8 cellular contexts compared by ENCODE assay signal in the genomic region with DNA sequence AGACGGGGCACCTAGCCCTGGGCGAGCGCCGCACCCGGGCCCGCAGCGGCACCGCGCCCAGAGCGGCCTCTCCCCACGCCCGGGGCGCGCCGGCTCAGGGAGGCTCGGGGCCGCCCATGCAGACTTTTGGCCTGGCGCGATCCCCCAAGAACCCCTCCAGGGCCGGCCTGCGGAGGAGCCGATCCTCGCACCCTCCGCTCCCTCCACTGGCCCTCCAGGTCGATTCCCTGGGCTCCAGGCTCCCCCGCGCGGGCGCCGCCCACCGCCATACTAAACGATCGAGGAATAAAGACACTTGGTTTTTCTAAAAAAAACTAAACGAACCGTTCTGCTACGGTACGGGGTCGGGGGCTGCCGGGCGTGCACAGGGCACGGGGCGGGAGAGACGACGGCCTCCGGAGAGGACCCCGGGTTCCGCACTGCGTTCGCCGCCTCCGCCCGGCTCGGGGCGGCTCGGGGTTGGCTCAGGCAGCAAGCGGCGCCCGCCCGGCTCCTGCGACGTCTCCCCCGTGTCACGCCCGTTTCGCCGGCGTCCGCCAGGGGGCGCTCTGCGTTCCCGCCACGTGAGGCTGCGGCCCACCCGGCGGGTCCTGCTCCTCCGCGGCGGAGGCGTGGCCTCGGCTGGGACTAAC. TPM values are rescaled to one million over a fixed set of nuclear protein-coding genes. Genes with fewer than 3 reads are reported as not detected.
DNase-seq lines count a peak whose midpoint lies in the region; ATAC-seq and TF ChIP-seq lines count a peak whose summit lies in the region.

No MANE protein-coding gene starts in this region.

- H2AFZ ChIP-seq in OCI-LY3 (ENCODE audit: low read depth, low read length), result 0 out of 2 replicates have a peak overlapping the region, but pooled peaks have one; percentile 27

- H3K79me2 ChIP-seq in OCI-LY3 (ENCODE audit: low read length), result no peaks in the 10 kb centered on the region

- TF ChIP-seq CTCF in OCI-LY3 (IDR thresholded peaks at IDR 0.05; ENCODE audit: low read depth, low read length) (peak; percentile 57), epithelial cell of esophagus (IDR thresholded peaks at IDR 0.05; ENCODE audit: insufficient read depth, low read depth, low read length, missing control alignments) (peak; percentile 49), mucosa of descending colon (IDR thresholded peaks at IDR 0.05) (peak; percentile 97)

- no peaks in the 10 kb centered on the region for H3K27me3 ChIP-seq in OCI-LY3 (ENCODE audit: low read depth, low read length)

- peak overlapping the region; percentile 96 for H3K4me2 ChIP-seq in OCI-LY3 (ENCODE audit: low read length)

- H3K9me3 ChIP-seq in OCI-LY3 (ENCODE audit: insufficient read depth, low read length) (no peaks in the 10 kb centered on the region), mucosa of descending colon (no peaks in the 10 kb centered on the region)

- H3K9ac ChIP-seq in OCI-LY3 (ENCODE audit: low read length), result peak overlapping the region; percentile 70

- H4K20me1 ChIP-seq in OCI-LY3 (ENCODE audit: insufficient read depth, low read length), result no peaks in the 10 kb centered on the region

- DNase-seq in DMS114 treated with DMSO at 0.1 percent for 48 hours (lab: John Stamatoyannopoulos, UW; ENCODE audit: unreplicated experiment) (peak; percentile 77), HuH-7 (ENCODE audit: low spot score) (peak; percentile 94), activated T-cell treated with anti-CD3 and anti-CD28 coated beads for 24 hours (ENCODE audit: low read depth) (peak; percentile 99), epithelial cell of esophagus (ENCODE audit: low read depth) (peak; percentile 93), mucosa of descending colon (peak; percentile 95 to 98 (median 96))
- DNase-seq in stimulated activated CD8-positive, alpha-beta memory T cell treated with anti-CD3 and anti-CD28 coated beads, Interleukin-4, amount 100 ng/mL, for 1 hour (ENCODE audit: low read depth in 2 of 2, low spot score in 1 of 2), result peak; percentile 93 to 97

- peak overlapping the region; percentile 14; the same call in 1 of the 2 replicates for H3K27ac ChIP-seq in OCI-LY3 (ENCODE audit: low read length)

- H3K4me3 ChIP-seq in OCI-LY3 (ENCODE audit: low read length) (peak overlapping the region; percentile 82), epithelial cell of esophagus (ENCODE audit: low read length) (peak overlapping the region; percentile 57), mucosa of descending colon (peak overlapping the region; percentile 28)

- H3K4me1 ChIP-seq in OCI-LY3 (ENCODE audit: low read length) (peaks cover 15% of the 10 kb centered on the region), mucosa of descending colon (ENCODE audit: low read depth) (peaks cover 30% of the 10 kb centered on the region)

- intact Hi-C loops in mucosa of descending colon (cut with DNase I, micrococcal nuclease), result loop anchor here in 1 of 2 donors (10.0 kb wide), 2 partner anchors 51 to 121 kb away; a partner anchor contains a TSS

- ATAC-seq in GM21526 (IDR thresholded peaks at IDR 0.05; ENCODE audit: low FRiP score, unreplicated experiment) (peak; percentile 51), mucosa of descending colon (peak; percentile 93)

- H3K36me3 ChIP-seq in OCI-LY3 (replicated peaks; ENCODE audit: low read depth, low read length) (no peaks in the 10 kb centered on the region), mucosa of descending colon (ENCODE audit: low read depth) (no peaks in the 10 kb centered on the region)

RNA-seq across cellular contexts. Expression of a gene that starts 0.4 kb away (rescaled TPM):
- 10 to 100 TPM in 1 of 3 donors, 1 to 10 TPM in 2; 6.3 to 14.7 (median 8.1) TPM for total RNA-seq in mucosa of descending colon

RNA-seq across cellular contexts. Expression of a gene that starts 7.8 kb away (rescaled TPM):
- 100 to 1,000 TPM in 1 of 3 donors, 10 to 100 TPM in 2; 12.1 to 256 (median 42.3) TPM for total RNA-seq in mucosa of descending colon

RNA-seq across cellular contexts. Expression of a gene that starts 14.8 kb away (rescaled TPM):
- total RNA-seq in mucosa of descending colon, result 100 to 1,000 TPM; 245 to 280 (median 254) TPM

RNA-seq across cellular contexts. Expression of a gene that starts 32.7 kb away (rescaled TPM):
- 1 to 10 TPM in 2 of 3 donors, under 1 TPM in 1; 0.41 to 1.9 (median 1.5) TPM for total RNA-seq in mucosa of descending colon

RNA-seq across cellular contexts. Expression of a gene that starts 34.7 kb away (rescaled TPM):
- total RNA-seq in mucosa of descending colon, result 10 to 100 TPM; 16.7 to 20.0 (median 19.2) TPM

Comparison
In these comparisons a context has a peak if more than half of its experiments do, and no peak if none do; other contexts are left out.
1. Peak in every context shown above with its lines: DNase-seq, ATAC-seq, H3K4me3 ChIP-seq and H3K27ac ChIP-seq.
2. H3K4me3 ChIP-seq: peak in every context shown above with its lines; median percentile 82 in OCI-LY3; 57 in epithelial cell of esophagus; 28 in mucosa of descending colon.